ENCODE assay signal across 33 cellular contexts in genomic region chr11:74954199-74954598, GRCh38. TPM values are rescaled to one million over a fixed set of nuclear protein-coding genes. Genes with fewer than 3 reads are reported as not detected.
DNase-seq lines count a peak whose midpoint lies in the region; ATAC-seq, FAIRE-seq and TF ChIP-seq lines count a peak whose summit lies in the region.
"Had no signal": no experiment of that assay in that cellular context is flagged by ENCODE, and none has a peak within 500 bp of the region (broad histone marks: within the 10 kb centered on the region; RNA-seq: fewer than 3 reads in every experiment).

No MANE protein-coding gene starts in this region.

- H2AK5ac ChIP-seq in trophoblast cell (ENCODE audit: low read length), result no peak overlapping the region

- peaks cover 13% of the 10 kb centered on the region for H3K79me2 ChIP-seq in trophoblast cell (ENCODE audit: control insufficient read depth, insufficient read depth, low read length, poor library complexity)
- H3K79me2 ChIP-seq in mammary epithelial cell (ENCODE audit: insufficient read depth, low read length), result peaks cover 97% of the 10 kb centered on the region

- TF ChIP-seq CTCF in GM06990 (IDR thresholded peaks at IDR 0.05; ENCODE audit: insufficient read depth, low read length, poor library complexity, severe bottlenecking) (no peak), mammary epithelial cell (conservative IDR thresholded peaks at IDR 0.05 in 1 of 2, IDR thresholded peaks at IDR 0.05 in 1 of 2; ENCODE audit: extremely low read depth in 1 of 2, insufficient read depth in 1 of 2, low read depth in 1 of 2, low read length in 2 of 2) (no peak)

- H3K4me2 ChIP-seq in trophoblast cell (ENCODE audit: low read length) (no peak overlapping the region), mammary epithelial cell (ENCODE audit: insufficient read depth, low read depth, low read length) (no peak overlapping the region)
- H3K4me2 ChIP-seq: KMS-11 had no signal

- H3K27me3 ChIP-seq in GM06990 (replicated peaks; ENCODE audit: control insufficient read depth, insufficient read depth, low read length), result no peaks in the 10 kb centered on the region
- H3K27me3 ChIP-seq in trophoblast cell (ENCODE audit: insufficient read depth, low read length), result no peaks in the 10 kb centered on the region
- no peaks in the 10 kb centered on the region for H3K27me3 ChIP-seq in mammary epithelial cell (ENCODE audit: insufficient read depth, low read length)
- H3K27me3 ChIP-seq: ascending aorta, gastrocnemius medialis, Peyer's patch, tibial nerve had no signal

- no peak overlapping the region for H4K8ac ChIP-seq in trophoblast cell (ENCODE audit: low read depth, low read length)

- CTCF ChIA-PET in mammary epithelial cell (lab: Charles Lee; ENCODE audit: low non-redundant PET), result no interaction called here

- H3K4me3 Mint-ChIP-seq in IgD-negative memory B cell, result peak overlapping the region; percentile 58 to 92 (median 72)
- peak overlapping the region; percentile 32 for H3K4me3 Mint-ChIP-seq in activated T-helper 17 cell treated with anti-CD3 and anti-CD28 coated beads, Interleukin-2, amount 50 U/mL, for 72 hours
- H3K4me3 Mint-ChIP-seq: activated CD8-positive, alpha-beta T cell treated with anti-CD3 and anti-CD28 coated beads, Interleukin-2, amount 10 ng/mL, durations not matched to agents 7 days and 5 days; activated naive CD8-positive, alpha-beta T cell treated with anti-CD3 and anti-CD28 coated beads, Interleukin-2, amount 10 ng/mL, durations not matched to agents 7 days and 5 days had no signal

- no peak for DNase-seq in GM06990 (ENCODE audit: extremely low read depth, insufficient read length)
- DNase-seq in trophoblast cell, result no peak
- no peak for DNase-seq in RCC 7860 (ENCODE audit: low spot score)
- DNase-seq in mammary epithelial cell, result no peak
- DNase-seq: activated CD4-positive, alpha-beta T cell treated with anti-CD3 and anti-CD28 coated beads for 4 hours; activated CD8-positive, alpha-beta T cell treated with anti-CD3 and anti-CD28 coated beads, Interleukin-2, amount 10 ng/mL, durations not matched to agents 7 days and 5 days; activated effector memory CD4-positive, alpha-beta T cell treated with Interleukin-2 at 50 U/mL for 16 hours; activated naive CD8-positive, alpha-beta T cell treated with anti-CD3 and anti-CD28 coated beads, Interleukin-2, amount 10 ng/mL, durations not matched to agents 7 days and 5 days; COR-L47; DMS53; effector CD4-positive, alpha-beta T cell; gastrocnemius medialis; H7; kidney glomerular epithelial cell; lower lobe of right lung; NCI-H1417 treated with DMSO at 0.1 percent for 48 hours; NCI-H2081 treated with DMSO at 0.1 percent for 48 hours; NCI-H2227 treated with DMSO at 0.1 percent for 48 hours; NCI-H526 treated with DMSO at 0.1 percent for 48 hours; Peyer's patch; right cardiac atrium; SHP77 treated with DMSO at 0.1 percent for 48 hours; T1000 had no signal

- H3K9ac ChIP-seq in trophoblast cell (ENCODE audit: low read length) (no peak overlapping the region), mammary epithelial cell (ENCODE audit: insufficient read depth, low read length) (no peak overlapping the region)
- H3K9ac ChIP-seq: KMS-11 had no signal

- no peak overlapping the region for H3K27ac ChIP-seq in trophoblast cell (ENCODE audit: low read depth, low read length)
- H3K27ac ChIP-seq in mammary epithelial cell (ENCODE audit: insufficient read depth, low read depth, low read length), result no peak overlapping the region
- H3K27ac ChIP-seq: ascending aorta, C4-2B, gastrocnemius medialis, KMS-11, lower lobe of right lung, tibial nerve, VCaP had no signal

- in situ Hi-C loops in mammary epithelial cell (cut with MboI; ENCODE audit: low sequenced_read_pairs in 2 of 2), result no loop called here

- peaks cover 4% of the 10 kb centered on the region for H3K79me1 ChIP-seq in trophoblast cell (ENCODE audit: low read length)

- H3K4me3 ChIP-seq in GM06990 (replicated peaks; ENCODE audit: low read depth, low read length) (peak overlapping the region; percentile 6; the same call in 1 of the 2 replicates), trophoblast cell (ENCODE audit: low read depth, low read length) (no peak overlapping the region), mammary epithelial cell (replicated peaks in 1 of 3; ENCODE audit: insufficient read depth in 1 of 3, low read depth in 2 of 3, low read length in 3 of 3) (no peak overlapping the region)
- H3K4me3 ChIP-seq: ascending aorta, gastrocnemius medialis, lower lobe of right lung, Peyer's patch, tibial nerve had no signal

- H3K23ac ChIP-seq in trophoblast cell (ENCODE audit: low read length), result no peak overlapping the region

- no peaks in the 10 kb centered on the region for H3K9me3 ChIP-seq in trophoblast cell (ENCODE audit: insufficient read depth, low read depth, low read length)
- no peaks in the 10 kb centered on the region for H3K9me3 ChIP-seq in mammary epithelial cell (replicated peaks; ENCODE audit: insufficient read depth, low read length)
- H3K9me3 ChIP-seq: ascending aorta, gastrocnemius medialis, lower lobe of right lung, Peyer's patch, tibial nerve had no signal

- dilution Hi-C loops in mammary epithelial cell (cut with HindIII; ENCODE audit: low sequenced_read_pairs), result loop anchor here (5.0 kb wide), 1 partner anchor 38 kb away; no protein-coding TSS in a partner anchor

- no peaks in the 10 kb centered on the region for H3K27me3 Mint-ChIP-seq in IgD-negative memory B cell
- H3K27me3 Mint-ChIP-seq in activated T-helper 17 cell treated with anti-CD3 and anti-CD28 coated beads, Interleukin-2, amount 50 U/mL, for 72 hours, result no peaks in the 10 kb centered on the region
- H3K27me3 Mint-ChIP-seq: activated naive CD8-positive, alpha-beta T cell treated with anti-CD3 and anti-CD28 coated beads, Interleukin-2, amount 10 ng/mL, durations not matched to agents 7 days and 5 days had no signal

- no peak for ATAC-seq in activated T-helper 17 cell treated with anti-CD3 and anti-CD28 coated beads, Interleukin-2, amount 50 U/mL, for 72 hours (replicated peaks)
- ATAC-seq in HG03025 (IDR thresholded peaks at IDR 0.05; ENCODE audit: low FRiP score, unreplicated experiment), result no peak
- ATAC-seq: activated CD8-positive, alpha-beta T cell treated with anti-CD3 and anti-CD28 coated beads, Interleukin-2, amount 10 ng/mL, durations not matched to agents 7 days and 5 days; gastrocnemius medialis; lower lobe of right lung; right cardiac atrium had no signal

- H3K36me3 Mint-ChIP-seq in IgD-negative memory B cell, result peaks cover 16% of the 10 kb centered on the region
- peaks cover 99% of the 10 kb centered on the region for H3K36me3 Mint-ChIP-seq in activated T-helper 17 cell treated with anti-CD3 and anti-CD28 coated beads, Interleukin-2, amount 50 U/mL, for 72 hours (ENCODE audit: low read depth)

- peaks cover 6% of the 10 kb centered on the region for H4K20me1 ChIP-seq in mammary epithelial cell (ENCODE audit: insufficient read depth, low read length)

- intact Hi-C loops in mammary epithelial cell (cut with micrococcal nuclease), result no loop called here

- no peaks in the 10 kb centered on the region for H3K9me3 Mint-ChIP-seq in IgD-negative memory B cell
- no peaks in the 10 kb centered on the region for H3K9me3 Mint-ChIP-seq in activated T-helper 17 cell treated with anti-CD3 and anti-CD28 coated beads, Interleukin-2, amount 50 U/mL, for 72 hours
- H3K9me3 Mint-ChIP-seq: activated naive CD8-positive, alpha-beta T cell treated with anti-CD3 and anti-CD28 coated beads, Interleukin-2, amount 10 ng/mL, durations not matched to agents 7 days and 5 days had no signal

- H3K4me1 ChIP-seq in trophoblast cell (ENCODE audit: control insufficient read depth in 1 of 2, insufficient read depth in 2 of 2, low read length in 2 of 2), result peaks cover 0 to 7% of the 10 kb centered on the region in 2 experiments
- H3K4me1 ChIP-seq in mammary epithelial cell (ENCODE audit: insufficient read depth, low read length), result peaks cover 4% of the 10 kb centered on the region

- FAIRE-seq in RCC 7860 (lab: Jason Lieb, UNC), result no peak
- FAIRE-seq: colon, G401.6 had no signal

- H3K14ac ChIP-seq in trophoblast cell (ENCODE audit: low read length), result no peak overlapping the region

- no peak overlapping the region for H2BK5ac ChIP-seq in trophoblast cell (ENCODE audit: low read depth, low read length, poor library complexity)

- no peak overlapping the region for H4K91ac ChIP-seq in trophoblast cell (ENCODE audit: low read depth, low read length)

- peak overlapping the region; percentile 71 to 84 (median 80) for H3K27ac Mint-ChIP-seq in IgD-negative memory B cell
- peak overlapping the region; percentile 28 for H3K27ac Mint-ChIP-seq in activated T-helper 17 cell treated with anti-CD3 and anti-CD28 coated beads, Interleukin-2, amount 50 U/mL, for 72 hours
- H3K27ac Mint-ChIP-seq: activated CD8-positive, alpha-beta T cell treated with anti-CD3 and anti-CD28 coated beads, Interleukin-2, amount 10 ng/mL, durations not matched to agents 7 days and 5 days; activated naive CD8-positive, alpha-beta T cell treated with anti-CD3 and anti-CD28 coated beads, Interleukin-2, amount 10 ng/mL, durations not matched to agents 7 days and 5 days had no signal

- H3K18ac ChIP-seq in trophoblast cell (ENCODE audit: low read length), result peak overlapping the region; percentile 65

- peaks cover 68 to 76% (median 75%) of the 10 kb centered on the region in 3 donors for H3K4me1 Mint-ChIP-seq in IgD-negative memory B cell
- H3K4me1 Mint-ChIP-seq in activated T-helper 17 cell treated with anti-CD3 and anti-CD28 coated beads, Interleukin-2, amount 50 U/mL, for 72 hours, result peaks cover 57% of the 10 kb centered on the region

- H3K4ac ChIP-seq in trophoblast cell (ENCODE audit: low read depth, low read length), result peak overlapping the region; percentile 77

- no peak overlapping the region for H2BK120ac ChIP-seq in trophoblast cell (ENCODE audit: insufficient read depth, low read length, poor library complexity)

- H4K12ac ChIP-seq in trophoblast cell (ENCODE audit: low read depth, low read length), result peak overlapping the region; percentile 39

- H3K36me3 ChIP-seq in GM06990 (ENCODE audit: control insufficient read depth, insufficient read depth, low read length) (peaks cover 4% of the 10 kb centered on the region), trophoblast cell (ENCODE audit: control insufficient read depth in 1 of 2, insufficient read depth in 2 of 2, low read length in 2 of 2) (peaks cover 2 to 6% of the 10 kb centered on the region in 2 experiments), mammary epithelial cell (ENCODE audit: insufficient read depth, low read length) (peaks cover 9% of the 10 kb centered on the region)
- H3K36me3 ChIP-seq: ascending aorta had no signal

- H2AFZ ChIP-seq in trophoblast cell (ENCODE audit: insufficient read depth, low read length, poor library complexity) (no peak overlapping the region), mammary epithelial cell (ENCODE audit: low read depth, low read length) (no peak overlapping the region)

- BruUV-seq in mammary epithelial cell (replicated peaks; lab: Mats Ljungman, UMichigan), result no TSS peak

- no CpG with 5 or more reads among the region's 1 CpG for WGBS in trophoblast cell (ENCODE audit: extremely low coverage, insufficient coverage, insufficient read length)
- WGBS in mammary epithelial cell (ENCODE audit: low coverage, missing lambda C conversion rate), result 93% methylated on average over 1 of the region's 1 CpG

- no peak overlapping the region for H2BK12ac ChIP-seq in trophoblast cell (ENCODE audit: low read length)

RNA-seq across cellular contexts. Expression of gene SPCS2, which starts 5.1 kb away (rescaled TPM):
- polyA plus RNA-seq in IgD-negative memory B cell (322 TPM), mammary epithelial cell (54.6 TPM)
- total RNA-seq in activated T-helper 17 cell treated with anti-CD3 and anti-CD28 coated beads, Interleukin-2, amount 50 U/mL, for 72 hours, result 100 to 1,000 TPM; 143 to 195 TPM
- 182 and 188 TPM in 2 replicates for polyA plus RNA-seq in trophoblast cell (2013)
- 100 to 1,000 TPM in 1 of 2 donors, 10 to 100 TPM in 1; 14.0 to 122 TPM for total RNA-seq in mammary epithelial cell
- polyA minus RNA-seq in mammary epithelial cell, result 83.2 TPM

RNA-seq across cellular contexts. Expression of gene XRRA1, which starts 5.3 kb away (rescaled TPM):
- polyA plus RNA-seq in IgD-negative memory B cell (4.8 TPM), mammary epithelial cell (5.7 TPM)
- 10 to 100 TPM; 30.1 to 41.0 TPM for total RNA-seq in activated T-helper 17 cell treated with anti-CD3 and anti-CD28 coated beads, Interleukin-2, amount 50 U/mL, for 72 hours
- 4.0 and 4.5 TPM in 2 replicates for polyA plus RNA-seq in trophoblast cell (2013)
- total RNA-seq in mammary epithelial cell, result 10 to 100 TPM; 17.6 to 28.7 TPM
- polyA minus RNA-seq in mammary epithelial cell, result 43.4 TPM

RNA-seq across cellular contexts. Expression of gene NEU3, which starts 34.5 kb away (rescaled TPM):
- 0.89 TPM for polyA plus RNA-seq in IgD-negative memory B cell
- 10 to 100 TPM; 19.5 to 26.4 TPM for total RNA-seq in activated T-helper 17 cell treated with anti-CD3 and anti-CD28 coated beads, Interleukin-2, amount 50 U/mL, for 72 hours
- polyA plus RNA-seq in trophoblast cell (2013), result 6.7 and 7.2 TPM in 2 replicates
- 10 to 100 TPM; 17.3 to 21.8 TPM for total RNA-seq in mammary epithelial cell
- 9.3 TPM for polyA plus RNA-seq in mammary epithelial cell
- polyA minus RNA-seq in mammary epithelial cell, result 10.0 TPM
